1 cellular context compared by ENCODE assay signal in the genomic region with DNA sequence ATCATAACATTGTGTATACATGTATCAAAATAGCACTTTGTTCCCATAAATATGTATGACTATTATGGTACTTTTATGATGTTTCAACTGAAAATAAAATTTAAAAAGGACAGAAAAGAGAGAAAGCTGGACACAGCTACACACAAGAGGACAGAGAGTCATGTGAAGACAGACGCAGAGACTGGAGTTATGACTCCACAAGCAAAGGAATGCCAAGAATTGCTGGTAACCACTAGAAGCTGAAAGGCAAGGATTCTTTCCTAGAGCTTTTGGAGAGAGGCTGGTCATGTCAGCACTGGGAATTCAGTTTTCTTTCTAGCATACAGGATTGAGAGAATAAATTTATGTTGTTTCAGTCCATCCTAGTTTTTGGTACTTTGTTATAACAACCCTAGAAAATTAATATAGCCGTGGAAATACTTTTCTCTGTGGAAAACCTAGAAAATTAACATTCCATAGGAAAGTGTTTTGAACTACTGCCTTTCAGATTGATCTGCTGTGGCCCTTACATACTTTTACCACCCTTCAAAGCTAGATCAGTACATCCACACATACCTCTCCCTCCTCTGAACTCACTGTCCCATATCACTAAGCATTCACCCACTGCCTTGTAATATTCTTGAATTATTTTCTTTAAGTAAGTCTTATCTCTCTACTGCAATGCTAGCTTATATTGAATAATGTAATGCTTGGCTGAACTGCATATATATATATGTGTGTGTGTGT.
TF ChIP-seq lines count a peak whose summit lies in the region.

No MANE protein-coding gene starts in this region.

TF ChIP-seq in SK-N-SH, 30 proteins besides CTCF, POLR2A, EP300 and RAD21 (continued from another document):
- TF ChIP-seq, protein P1, sequence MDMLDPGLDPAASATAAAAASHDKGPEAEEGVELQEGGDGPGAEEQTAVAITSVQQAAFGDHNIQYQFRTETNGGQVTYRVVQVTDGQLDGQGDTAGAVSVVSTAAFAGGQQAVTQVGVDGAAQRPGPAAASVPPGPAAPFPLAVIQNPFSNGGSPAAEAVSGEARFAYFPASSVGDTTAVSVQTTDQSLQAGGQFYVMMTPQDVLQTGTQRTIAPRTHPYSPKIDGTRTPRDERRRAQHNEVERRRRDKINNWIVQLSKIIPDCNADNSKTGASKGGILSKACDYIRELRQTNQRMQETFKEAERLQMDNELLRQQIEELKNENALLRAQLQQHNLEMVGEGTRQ (IDR thresholded peaks at IDR 0.05; ENCODE audit: borderline replicate concordance, low read depth, low read length) = no peak
- TF ChIP-seq SMC3 (IDR thresholded peaks at IDR 0.05; ENCODE audit: low read depth, low read length) (no peak), NFIC (IDR thresholded peaks at IDR 0.05; ENCODE audit: borderline replicate concordance) (0 out of 2 replicates have a peak, but pooled peaks have one; percentile 12), SIN3A (IDR thresholded peaks at IDR 0.05; ENCODE audit: borderline replicate concordance, low read depth, low read length) (no peak), EZH2phosphoT487 (IDR thresholded peaks at IDR 0.05; ENCODE audit: borderline replicate concordance, low read depth) (no peak), ELF1 (IDR thresholded peaks at IDR 0.05) (no peak), POLR2AphosphoS5 (IDR thresholded peaks at IDR 0.05; ENCODE audit: low read depth, low read length) (no peak), RFX5 (IDR thresholded peaks at IDR 0.05; ENCODE audit: low read length) (no peak), NRF1 (IDR thresholded peaks at IDR 0.05; ENCODE audit: low read depth, low read length) (no peak), MEF2A (IDR thresholded peaks at IDR 0.05; ENCODE audit: borderline replicate concordance, low read depth) (no peak), TCF12 (IDR thresholded peaks at IDR 0.05) (peak; percentile 39; the same call in 1 of the 2 replicates)
- TF ChIP-seq, protein P2, sequence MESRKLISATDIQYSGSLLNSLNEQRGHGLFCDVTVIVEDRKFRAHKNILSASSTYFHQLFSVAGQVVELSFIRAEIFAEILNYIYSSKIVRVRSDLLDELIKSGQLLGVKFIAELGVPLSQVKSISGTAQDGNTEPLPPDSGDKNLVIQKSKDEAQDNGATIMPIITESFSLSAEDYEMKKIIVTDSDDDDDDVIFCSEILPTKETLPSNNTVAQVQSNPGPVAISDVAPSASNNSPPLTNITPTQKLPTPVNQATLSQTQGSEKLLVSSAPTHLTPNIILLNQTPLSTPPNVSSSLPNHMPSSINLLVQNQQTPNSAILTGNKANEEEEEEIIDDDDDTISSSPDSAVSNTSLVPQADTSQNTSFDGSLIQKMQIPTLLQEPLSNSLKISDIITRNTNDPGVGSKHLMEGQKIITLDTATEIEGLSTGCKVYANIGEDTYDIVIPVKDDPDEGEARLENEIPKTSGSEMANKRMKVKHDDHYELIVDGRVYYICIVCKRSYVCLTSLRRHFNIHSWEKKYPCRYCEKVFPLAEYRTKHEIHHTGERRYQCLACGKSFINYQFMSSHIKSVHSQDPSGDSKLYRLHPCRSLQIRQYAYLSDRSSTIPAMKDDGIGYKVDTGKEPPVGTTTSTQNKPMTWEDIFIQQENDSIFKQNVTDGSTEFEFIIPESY (IDR thresholded peaks at IDR 0.05; ENCODE audit: borderline replicate concordance, low read depth) = no peak
- TF ChIP-seq, protein P3, sequence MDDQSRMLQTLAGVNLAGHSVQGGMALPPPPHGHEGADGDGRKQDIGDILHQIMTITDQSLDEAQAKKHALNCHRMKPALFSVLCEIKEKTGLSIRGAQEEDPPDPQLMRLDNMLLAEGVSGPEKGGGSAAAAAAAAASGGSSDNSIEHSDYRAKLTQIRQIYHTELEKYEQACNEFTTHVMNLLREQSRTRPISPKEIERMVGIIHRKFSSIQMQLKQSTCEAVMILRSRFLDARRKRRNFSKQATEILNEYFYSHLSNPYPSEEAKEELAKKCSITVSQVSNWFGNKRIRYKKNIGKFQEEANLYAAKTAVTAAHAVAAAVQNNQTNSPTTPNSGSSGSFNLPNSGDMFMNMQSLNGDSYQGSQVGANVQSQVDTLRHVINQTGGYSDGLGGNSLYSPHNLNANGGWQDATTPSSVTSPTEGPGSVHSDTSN (IDR thresholded peaks at IDR 0.05) = 0 out of 2 replicates have a peak, but pooled peaks have one; percentile 22
